In genomic region chr2:158869609-158870008, GRCh38 we compare ENCODE assay signal across 8 cellular contexts.
DNase-seq lines count a peak whose midpoint lies in the region; FAIRE-seq and TF ChIP-seq lines count a peak whose summit lies in the region.
"Not testable (repeated sequence)": the region's sequence is repeated elsewhere in the genome, so short reads cannot be mapped to it uniquely, and the experiment has no call there.

No MANE protein-coding gene starts in this region.

- H4K8ac ChIP-seq in trophoblast cell (ENCODE audit: low read depth, low read length): not testable (repeated sequence)

- H2BK120ac ChIP-seq in trophoblast cell (ENCODE audit: insufficient read depth, low read length, poor library complexity): not testable (repeated sequence)

- H3K9ac ChIP-seq in endothelial cell of umbilical vein (replicated peaks; ENCODE audit: extremely low read depth, insufficient read depth, low read length); keratinocyte (ENCODE audit: control insufficient read depth, extremely low read depth, insufficient read depth, low read length); trophoblast cell (ENCODE audit: low read length): not testable (repeated sequence)

- not testable (repeated sequence) for H3K23ac ChIP-seq in trophoblast cell (ENCODE audit: low read length)

- no CpG with 5 or more reads among the region's 11 CpGs for whole genome bisulfite sequencing in trophoblast cell (ENCODE audit: extremely low coverage, insufficient coverage, insufficient read length)

- dilution Hi-C loops in endothelial cell of umbilical vein (cut with MboI; ENCODE audit: extremely low pct_ligation_motif_present, low sequenced_read_pairs); keratinocyte (cut with MboI; ENCODE audit: extremely low pct_ligation_motif_present, low sequenced_read_pairs): not testable (repeated sequence)

- H2AFZ ChIP-seq in PC-9; endothelial cell of umbilical vein (ENCODE audit: low read depth, low read length); trophoblast cell (ENCODE audit: insufficient read depth, low read length, poor library complexity): not testable (repeated sequence)
- H2AFZ ChIP-seq in keratinocyte (ENCODE audit: control insufficient read depth, low read length): peak overlapping the region; percentile 30

- not testable (repeated sequence) for H3K4me3 Mint-ChIP-seq in Caco-2 (ENCODE audit: unreplicated experiment); mesothelial cell of epicardium; type B pancreatic cell

- not testable (repeated sequence) for H3K9me3 ChIP-seq in Caco-2; PC-9 (ENCODE audit: insufficient read depth, low read depth); endothelial cell of umbilical vein (replicated peaks; ENCODE audit: control insufficient read depth, insufficient read depth, low read length); keratinocyte (ENCODE audit: control insufficient read depth, low read depth, low read length); trophoblast cell (ENCODE audit: insufficient read depth, low read depth, low read length)

- not testable (repeated sequence) for H3K4ac ChIP-seq in trophoblast cell (ENCODE audit: low read depth, low read length)

- H3K36me3 ChIP-seq in Caco-2 (ENCODE audit: control insufficient read depth, insufficient read depth, low read length); PC-9 (ENCODE audit: low read depth); endothelial cell of umbilical vein (ENCODE audit: control insufficient read depth in 2 of 2, extremely low read depth in 1 of 2, insufficient read depth in 2 of 2, low read length in 2 of 2); keratinocyte (ENCODE audit: control insufficient read depth in 2 of 2, extremely low read depth in 1 of 2, insufficient read depth in 2 of 2, low read length in 2 of 2); trophoblast cell (ENCODE audit: control insufficient read depth in 1 of 2, insufficient read depth in 2 of 2, low read length in 2 of 2): not testable (repeated sequence)

- H3K14ac ChIP-seq in trophoblast cell (ENCODE audit: low read length): not testable (repeated sequence)

- not testable (repeated sequence) for H3K9me2 ChIP-seq in PC-9 (ENCODE audit: insufficient read depth)

- H3K9me1 ChIP-seq in endothelial cell of umbilical vein (replicated peaks; ENCODE audit: control insufficient read depth, extremely low read depth, insufficient read depth, low read length); keratinocyte (ENCODE audit: control insufficient read depth, extremely low read depth, insufficient read depth, low read length): not testable (repeated sequence)

- not testable (repeated sequence) for H3K4me3 ChIP-seq in Caco-2 (ENCODE audit: low read depth, low read length); PC-9; endothelial cell of umbilical vein (replicated peaks in 1 of 3; ENCODE audit: insufficient read depth in 1 of 3, low read depth in 1 of 3, low read length in 3 of 3); epithelial cell of esophagus (ENCODE audit: low read length); keratinocyte (ENCODE audit: control insufficient read depth in 2 of 3, extremely low read depth in 1 of 3, insufficient read depth in 2 of 3, low read depth in 1 of 3, low read length in 3 of 3); trophoblast cell (ENCODE audit: low read depth, low read length)

- peak; percentile 49 for FAIRE-seq in endothelial cell of umbilical vein (lab: Jason Lieb, UNC)
- not testable (repeated sequence) for FAIRE-seq in keratinocyte (lab: Jason Lieb, UNC)

- H4K20me1 ChIP-seq in PC-9 (ENCODE audit: insufficient read depth); endothelial cell of umbilical vein (replicated peaks; ENCODE audit: control insufficient read depth, extremely low read depth, insufficient read depth, low read length); keratinocyte (ENCODE audit: control insufficient read depth, extremely low read depth, insufficient read depth, low read length): not testable (repeated sequence)

- H3K9me3 Mint-ChIP-seq in Caco-2 (ENCODE audit: unreplicated experiment); mesothelial cell of epicardium; type B pancreatic cell: not testable (repeated sequence)

- not testable (repeated sequence) for H3K79me2 ChIP-seq in PC-9 (ENCODE audit: low read depth); endothelial cell of umbilical vein (ENCODE audit: control insufficient read depth, insufficient read depth, low read length); keratinocyte (ENCODE audit: control insufficient read depth, insufficient read depth, low read length); trophoblast cell (ENCODE audit: control insufficient read depth, insufficient read depth, low read length, poor library complexity)

- not testable (repeated sequence) for H3K27ac ChIP-seq in PC-9; endothelial cell of umbilical vein (ENCODE audit: insufficient read depth, low read depth, low read length); keratinocyte (ENCODE audit: control insufficient read depth, insufficient read depth, low read length); trophoblast cell (ENCODE audit: low read depth, low read length)

- not testable (repeated sequence) for H3K79me1 ChIP-seq in trophoblast cell (ENCODE audit: low read length)

- H2BK5ac ChIP-seq in trophoblast cell (ENCODE audit: low read depth, low read length, poor library complexity): not testable (repeated sequence)

- not testable (repeated sequence) for H3K36me3 Mint-ChIP-seq in Caco-2 (ENCODE audit: insufficient read depth, unreplicated experiment); mesothelial cell of epicardium; type B pancreatic cell

- not testable (repeated sequence) for H3F3A ChIP-seq in PC-9 (ENCODE audit: insufficient read depth, low read depth)

- not testable (repeated sequence) for H3K18ac ChIP-seq in trophoblast cell (ENCODE audit: low read length)

- not testable (repeated sequence) for H2BK12ac ChIP-seq in trophoblast cell (ENCODE audit: low read length)

- H3K4me1 ChIP-seq in Caco-2: peaks cover 12% of the 10 kb centered on the region
- H3K4me1 ChIP-seq in PC-9 (replicated peaks; ENCODE audit: insufficient read depth): peaks cover 16% of the 10 kb centered on the region; the same call in 1 of the 2 replicates
- H3K4me1 ChIP-seq in endothelial cell of umbilical vein (ENCODE audit: control insufficient read depth, extremely low read depth, insufficient read depth, low read length); keratinocyte (ENCODE audit: control insufficient read depth, extremely low read depth, insufficient read depth, low read length): not testable (repeated sequence)
- peaks cover 8 to 10% of the 10 kb centered on the region in 2 experiments for H3K4me1 ChIP-seq in trophoblast cell (ENCODE audit: control insufficient read depth in 1 of 2, insufficient read depth in 2 of 2, low read length in 2 of 2)

- H4K91ac ChIP-seq in trophoblast cell (ENCODE audit: low read depth, low read length): not testable (repeated sequence)

- H3K4me1 Mint-ChIP-seq in Caco-2 (ENCODE audit: low read depth, unreplicated experiment) (peaks cover 11% of the 10 kb centered on the region), mesothelial cell of epicardium (peaks cover 33% of the 10 kb centered on the region), type B pancreatic cell (ENCODE audit: unreplicated experiment) (peaks cover 16% of the 10 kb centered on the region)

- BruUV-seq in Caco-2 (replicated peaks; lab: Mats Ljungman, UMichigan); PC-9 (replicated peaks; lab: Mats Ljungman, UMichigan); endothelial cell of umbilical vein (replicated peaks; lab: Mats Ljungman, UMichigan): not testable (repeated sequence)

- TF ChIP-seq CTCF in Caco-2 (IDR thresholded peaks at IDR 0.05; ENCODE audit: insufficient read depth in 1 of 2, low read depth in 1 of 2, low read length in 1 of 2, severe bottlenecking in 1 of 2, unreplicated experiment in 1 of 2); PC-9 (conservative IDR thresholded peaks at IDR 0.05); endothelial cell of umbilical vein (IDR thresholded peaks at IDR 0.05; ENCODE audit: extremely low read depth in 1 of 2, insufficient read depth in 1 of 2, low read depth in 1 of 2, low read length in 2 of 2); epithelial cell of esophagus (IDR thresholded peaks at IDR 0.05; ENCODE audit: insufficient read depth, low read depth, low read length, missing control alignments); keratinocyte (optimal IDR thresholded peaks at IDR 0.05 in 1 of 3, IDR thresholded peaks at IDR 0.05 in 1 of 3, conservative IDR thresholded peaks at IDR 0.05 in 1 of 3; ENCODE audit: extremely low read depth in 1 of 3, insufficient read depth in 2 of 3, low read length in 3 of 3); mesothelial cell of epicardium (IDR thresholded peaks at IDR 0.05; ENCODE audit: unreplicated experiment); type B pancreatic cell (conservative IDR thresholded peaks at IDR 0.05): not testable (repeated sequence)

- H3K27ac Mint-ChIP-seq in Caco-2 (ENCODE audit: unreplicated experiment) (peak overlapping the region; percentile 29), mesothelial cell of epicardium (peak overlapping the region; percentile 43), type B pancreatic cell (peak overlapping the region; percentile 79)

- intact Hi-C loops in Caco-2 (cut with micrococcal nuclease; ENCODE audit: unreplicated experiment): loop anchor here (5.0 kb wide), 1 partner anchor 92 kb away; no protein-coding TSS in a partner anchor
- intact Hi-C loops in PC-9 (cut with micrococcal nuclease; ENCODE audit: unreplicated experiment); endothelial cell of umbilical vein (cut with micrococcal nuclease): not testable (repeated sequence)

- H4K12ac ChIP-seq in trophoblast cell (ENCODE audit: low read depth, low read length): not testable (repeated sequence)

- POLR2A ChIA-PET in Caco-2 (lab: Charles Lee); PC-9 (lab: Charles Lee; ENCODE audit: unreplicated experiment); endothelial cell of umbilical vein (lab: Charles Lee): not testable (repeated sequence)

- TF ChIP-seq POLR2A in endothelial cell of umbilical vein (IDR thresholded peaks at IDR 0.05; ENCODE audit: low read depth, low read length): not testable (repeated sequence)

- not testable (repeated sequence) for H3K27me3 ChIP-seq in Caco-2 (replicated peaks; ENCODE audit: control insufficient read depth, insufficient read depth, low read length); PC-9 (ENCODE audit: insufficient read depth, low read depth); endothelial cell of umbilical vein (ENCODE audit: control insufficient read depth in 2 of 2, insufficient read depth in 2 of 2, low read length in 2 of 2); keratinocyte (ENCODE audit: control insufficient read depth, extremely low read depth, insufficient read depth, low read length); trophoblast cell (ENCODE audit: insufficient read depth, low read length)

- CTCF ChIA-PET in Caco-2 (lab: Charles Lee); PC-9 (lab: Charles Lee); endothelial cell of umbilical vein (lab: Charles Lee): not testable (repeated sequence)

- not testable (repeated sequence) for H3K27me3 Mint-ChIP-seq in Caco-2 (ENCODE audit: insufficient read depth, unreplicated experiment); mesothelial cell of epicardium (ENCODE audit: low read depth); type B pancreatic cell

- not testable (repeated sequence) for DNase-seq in Caco-2; endothelial cell of umbilical vein (ENCODE audit: low read depth, low spot score); keratinocyte (ENCODE audit: low read depth, low spot score); mesothelial cell of epicardium (ENCODE audit: low spot score in 2 of 2, unreplicated experiment in 2 of 2); type B pancreatic cell (ENCODE audit: extremely low spot score, unreplicated experiment)
- peak; percentile 26 to 37 for DNase-seq in PC-9
- DNase-seq in epithelial cell of esophagus (ENCODE audit: low read depth): peak; percentile 68
- peak; percentile 11 to 74 for DNase-seq in trophoblast cell

- H2AK5ac ChIP-seq in trophoblast cell (ENCODE audit: low read length): not testable (repeated sequence)

- H3K4me2 ChIP-seq in PC-9 (peak overlapping the region; percentile 55), keratinocyte (ENCODE audit: control insufficient read depth, extremely low read depth, insufficient read depth, low read depth, low read length) (peak overlapping the region; percentile 32)
- not testable (repeated sequence) for H3K4me2 ChIP-seq in endothelial cell of umbilical vein (ENCODE audit: insufficient read depth, low read length); trophoblast cell (ENCODE audit: low read length)

Comparison
In these comparisons a context has a peak if more than half of its experiments do, and no peak if none do; other contexts are left out.
1. H3K27ac Mint-ChIP-seq: peak in every context shown above with its lines; median percentile 79 in type B pancreatic cell; 43 in mesothelial cell of epicardium; 29 in Caco-2.